8 cellular contexts compared by ENCODE assay signal in genomic region chr20:36236786-36237121, GRCh38. TPM values are rescaled to one million over a fixed set of nuclear protein-coding genes. Genes with fewer than 3 reads are reported as not detected.
DNase-seq lines count a peak whose midpoint lies in the region; TF ChIP-seq lines count a peak whose summit lies in the region.

No MANE protein-coding gene starts in this region.

- H3K9ac ChIP-seq in SK-N-MC (ENCODE audit: insufficient read length) (peak overlapping the region; percentile 97), rectal smooth muscle tissue (ENCODE audit: low read length) (peak overlapping the region; percentile 64)

- H3K36me3 ChIP-seq in SK-N-MC (ENCODE audit: insufficient read depth, low read length) = peaks cover 27% of the 10 kb centered on the region
- H3K36me3 ChIP-seq in rectal smooth muscle tissue (ENCODE audit: control insufficient read depth, insufficient read depth, low read length) = peaks cover 6% of the 10 kb centered on the region

- H3K27ac ChIP-seq in SK-N-MC = peak overlapping the region; percentile 71
- peak overlapping the region; percentile 44 for H3K27ac ChIP-seq in rectal smooth muscle tissue (ENCODE audit: low read depth, low read length)

- H3K9me3 ChIP-seq in SK-N-MC (ENCODE audit: low read depth, low read length) = no peaks in the 10 kb centered on the region

- H3K27me3 ChIP-seq in rectal smooth muscle tissue (ENCODE audit: control insufficient read depth, insufficient read depth, low read length) = no peaks in the 10 kb centered on the region

- no peak for DNase-seq in SK-N-MC (ENCODE audit: low read depth, low spot score)
- no peak for DNase-seq in fibroblast of the aortic adventitia (ENCODE audit: low read depth)
- DNase-seq in activated gamma-delta T cell (lab: John Stamatoyannopoulos, UW) = no peak
- no peak for DNase-seq in NCI-H226
- DNase-seq in mesenteric fat pad (ENCODE audit: low spot score) = no peak
- DNase-seq in superior temporal gyrus (ENCODE audit: extremely low spot score) = no peak

- TF ChIP-seq CTCF in GM12875 (IDR thresholded peaks at IDR 0.05; ENCODE audit: borderline replicate concordance, insufficient read depth, low read depth, low read length) (no peak), fibroblast of the aortic adventitia (IDR thresholded peaks at IDR 0.05; ENCODE audit: insufficient read depth, low read length) (no peak)

- peak overlapping the region; percentile 56 for H3K4me3 ChIP-seq in GM12875 (ENCODE audit: low read depth, low read length)
- H3K4me3 ChIP-seq in SK-N-MC = peak overlapping the region; percentile 93
- H3K4me3 ChIP-seq in fibroblast of the aortic adventitia (ENCODE audit: low read depth, low read length) = peak overlapping the region; percentile 75
- H3K4me3 ChIP-seq in rectal smooth muscle tissue (ENCODE audit: low read length) = peak overlapping the region; percentile 72

- H3K4me1 ChIP-seq in rectal smooth muscle tissue (ENCODE audit: control insufficient read depth, insufficient read depth, low read length) = peaks cover 3% of the 10 kb centered on the region

RNA-seq across cellular contexts. Expression of gene AAR2, which starts 0.5 kb away (rescaled TPM):
- total RNA-seq in fibroblast of the aortic adventitia (ENCODE audit: low replicate concordance) (23.5 and 38.3 TPM in 2 replicates), mesenteric fat pad (27.1 TPM)
